In genomic region chr11:65722261-65722660, GRCh38 we compare ENCODE assay signal across 1 cellular context.
TF ChIP-seq lines count a peak whose summit lies in the region.

No MANE protein-coding gene starts in this region.

TF ChIP-seq in GM23338, 12 proteins besides CTCF, POLR2A, EP300 and RAD21:
- TF ChIP-seq ZNF462 (CRISPR knock-in tag; IDR thresholded peaks at IDR 0.05) (no peak), REST (IDR thresholded peaks at IDR 0.05; ENCODE audit: unreplicated experiment) (no peak), EZH2 (IDR thresholded peaks at IDR 0.05; ENCODE audit: low read depth, unreplicated experiment) (no peak), JUNB (IDR thresholded peaks at IDR 0.05; ENCODE audit: unreplicated experiment) (no peak), ZNF114 (CRISPR knock-in tag; IDR thresholded peaks at IDR 0.05) (no peak), STAT1 (IDR thresholded peaks at IDR 0.05; ENCODE audit: unreplicated experiment) (no peak), ETS1 (IDR thresholded peaks at IDR 0.05) (no peak), POLR2AphosphoS5 (IDR thresholded peaks at IDR 0.05; ENCODE audit: low read depth) (no peak), CREB1 (CRISPR knock-in tag; IDR thresholded peaks at IDR 0.05; ENCODE audit: low read depth) (no peak), ZNF331 (CRISPR knock-in tag; IDR thresholded peaks at IDR 0.05; ENCODE audit: low read depth) (no peak), NANOG (IDR thresholded peaks at IDR 0.05; ENCODE audit: borderline replicate concordance) (no peak), EZH2phosphoT487 (IDR thresholded peaks at IDR 0.05; ENCODE audit: unreplicated experiment) (no peak)
TF ChIP-seq in GM23338: peak in this region for 0.
